Comparison of ENCODE assay signal across 8 cellular contexts in genomic region chr4:109729563-109730293, GRCh38. TPM values are rescaled to one million over a fixed set of nuclear protein-coding genes. Genes with fewer than 3 reads are reported as not detected.
DNase-seq lines count a peak whose midpoint lies in the region; ATAC-seq and TF ChIP-seq lines count a peak whose summit lies in the region.

Gene PLA2G12A, minus strand, starts transcription at chr4:109730070. Its CDS starts 261 bp downstream, at chr4:109729809.

- TF ChIP-seq CTCF in PC-9 (conservative IDR thresholded peaks at IDR 0.05) (no peak), fibroblast of mammary gland (conservative IDR thresholded peaks at IDR 0.05; ENCODE audit: control insufficient read depth, insufficient read depth, low read depth, low read length) (no peak), natural killer cell (IDR thresholded peaks at IDR 0.05) (no peak)

- peaks cover 41% of the 10 kb centered on the region for H3K79me2 ChIP-seq in PC-9 (ENCODE audit: low read depth)

- H3K9ac ChIP-seq in HUES6 (ENCODE audit: low read length): peak within 1 kb of the TSS; percentile 82

- peaks cover 0 to 2% of the 10 kb centered on the region in 2 donors for H3K27me3 Mint-ChIP-seq in natural killer cell (ENCODE audit: low read depth in 2 of 2)

- H3K9me3 ChIP-seq in HUES6 (ENCODE audit: control insufficient read depth, insufficient read depth, low read depth, low read length) (no peaks in the 10 kb centered on the region), PC-9 (ENCODE audit: insufficient read depth, low read depth) (no peaks in the 10 kb centered on the region)

- peak within 1 kb of the TSS; percentile 100 for H2AFZ ChIP-seq in PC-9

- H3K36me3 Mint-ChIP-seq in natural killer cell: no peaks in the 10 kb centered on the region

- H3K27ac ChIP-seq in HUES6 (ENCODE audit: low read depth, low read length) (peak within 1 kb of the TSS; percentile 67; the same call in 1 of the 2 replicates), PC-9 (peak within 1 kb of the TSS; percentile 74)

- peak; percentile 69 for DNase-seq in DMS153 treated with DMSO at 0.1 percent for 48 hours (lab: John Stamatoyannopoulos, UW; ENCODE audit: unreplicated experiment)
- DNase-seq in PC-9: peak; percentile 80 to 90
- peak; percentile 78 for DNase-seq in activated T-helper 1 cell treated with Interleukin-2 at 50 U/mL for 16 hours (ENCODE audit: low read depth)
- DNase-seq in fibroblast of mammary gland (ENCODE audit: low read depth): peak; percentile 32
- DNase-seq in natural killer cell: peak; percentile 64
- DNase-seq in stimulated activated naive CD4-positive, alpha-beta T cell treated with Interleukin-2 at 50 U/mL for 16 hours (lab: John Stamatoyannopoulos, UW): peak; percentile 67

- H3K4me3 Mint-ChIP-seq in natural killer cell: peak within 1 kb of the TSS; percentile 88

- H3K27me3 ChIP-seq in HUES6 (ENCODE audit: control insufficient read depth, insufficient read depth, low read length) (no peaks in the 10 kb centered on the region; the same call in 1 of the 2 replicates), PC-9 (ENCODE audit: insufficient read depth, low read depth) (no peaks in the 10 kb centered on the region)

- no peaks in the 10 kb centered on the region for H4K20me1 ChIP-seq in PC-9 (ENCODE audit: insufficient read depth)

- H3K9me2 ChIP-seq in PC-9 (ENCODE audit: insufficient read depth): no peaks in the 10 kb centered on the region

- intact Hi-C loops in PC-9 (cut with micrococcal nuclease; ENCODE audit: unreplicated experiment) (loop anchor here (1.0 kb wide), 1 partner anchor 86 kb away; the partner anchor contains the start of gene GAR1), natural killer cell (cut with micrococcal nuclease) (loop anchor here (2.0 kb wide), 1 partner anchor 297 kb away; the partner anchor contains the start of gene SEC24B)

- peaks cover 8% of the 10 kb centered on the region; the same call in 1 of the 2 replicates for H3F3A ChIP-seq in PC-9 (ENCODE audit: insufficient read depth, low read depth)

- ATAC-seq in GM21515 (IDR thresholded peaks at IDR 0.05; ENCODE audit: unreplicated experiment): peak; percentile 85
- peak; percentile 86 to 94 (median 89) for ATAC-seq in natural killer cell

- peaks cover 17 to 24% of the 10 kb centered on the region in 2 donors for H3K4me1 Mint-ChIP-seq in natural killer cell

- peak within 1 kb of the TSS; percentile 98 for H3K4me2 ChIP-seq in PC-9

- H3K9me3 Mint-ChIP-seq in natural killer cell: no peaks in the 10 kb centered on the region

- POLR2A ChIA-PET in PC-9 (lab: Charles Lee; ENCODE audit: unreplicated experiment): interaction anchor here (0.8 to 1.3 kb wide), 2 partner anchors 26 to 804 kb away, joined by 3 to 9 read pairs; partner anchors contain the start of gene CASP6

- CTCF ChIA-PET in PC-9 (lab: Charles Lee): no interaction called here

- peak within 1 kb of the TSS; percentile 87 for H3K4me3 ChIP-seq in HUES6 (ENCODE audit: low read depth, low read length)
- peak within 1 kb of the TSS; percentile 78 for H3K4me3 ChIP-seq in PC-9
- H3K4me3 ChIP-seq in fibroblast of mammary gland (ENCODE audit: control insufficient read depth, low read depth, low read length): peak within 1 kb of the TSS; percentile 92

- H3K27ac Mint-ChIP-seq in natural killer cell: peak within 1 kb of the TSS; percentile 50 to 71

- H3K4me1 ChIP-seq in HUES6 (ENCODE audit: control insufficient read depth, insufficient read depth, low read length) (peaks cover 9% of the 10 kb centered on the region), PC-9 (replicated peaks; ENCODE audit: insufficient read depth) (peaks cover 9% of the 10 kb centered on the region)

- H3K36me3 ChIP-seq in HUES6 (ENCODE audit: control insufficient read depth, insufficient read depth, low read length) (no peaks in the 10 kb centered on the region), PC-9 (ENCODE audit: low read depth) (no peaks in the 10 kb centered on the region)

- BruUV-seq in PC-9 (replicated peaks; lab: Mats Ljungman, UMichigan): no TSS peak

RNA-seq across cellular contexts. Expression of gene PLA2G12A, which starts in this region (rescaled TPM):
- 30.8 and 36.3 TPM in 2 replicates for total RNA-seq in PC-9 (2021)
- 10 to 100 TPM in 2 of 3 donors, 1 to 10 TPM in 1; 7.2 to 11.5 (median 10.1) TPM for total RNA-seq in natural killer cell

Comparison
In these comparisons a context has a peak if more than half of its experiments do, and no peak if none do; other contexts are left out.
1. Peak in every context shown above with its lines: DNase-seq, ATAC-seq, H3K4me3 ChIP-seq and H3K27ac ChIP-seq.
2. DNase-seq: peak in every context shown above with its lines; median percentile 85 in PC-9; 78 in activated T-helper 1 cell treated with Interleukin-2 at 50 U/mL for 16 hours; 69 in DMS153 treated with DMSO at 0.1 percent for 48 hours; 67 in stimulated activated naive CD4-positive, alpha-beta T cell treated with Interleukin-2 at 50 U/mL for 16 hours; 64 in natural killer cell; 32 in fibroblast of mammary gland.